9 cellular contexts compared by ENCODE assay signal in genomic region chr1:207897188-207897587, GRCh38. TPM values are rescaled to one million over a fixed set of nuclear protein-coding genes. Genes with fewer than 3 reads are reported as not detected.
A peak's percentile ranks its signal among the peaks of the same experiment; 100 is the strongest.
DNase-seq lines count a peak whose midpoint lies in the region; ATAC-seq and TF ChIP-seq lines count a peak whose summit lies in the region.
"Had no signal": no experiment of that assay in that cellular context is flagged by ENCODE, and none has a peak within 500 bp of the region (broad histone marks: within the 10 kb centered on the region; RNA-seq: fewer than 3 reads in every experiment).

No MANE protein-coding gene starts in this region.

- intact Hi-C loops in Panc1 (cut with micrococcal nuclease; ENCODE audit: unreplicated experiment), result no loop called here

- H3K9me3 ChIP-seq in Panc1 (ENCODE audit: control insufficient read depth, insufficient read depth, low read depth, low read length) (no peaks in the 10 kb centered on the region), suprapubic skin (no peaks in the 10 kb centered on the region)

- no peak overlapping the region for H3K4me3 ChIP-seq in Panc1 (ENCODE audit: low read depth in 2 of 2, low read length in 2 of 2)
- H3K4me3 ChIP-seq in fibroblast of mammary gland (ENCODE audit: control insufficient read depth, low read depth, low read length), result no peak overlapping the region
- no peak overlapping the region for H3K4me3 ChIP-seq in suprapubic skin

- no peaks in the 10 kb centered on the region for H3K36me3 ChIP-seq in Panc1 (ENCODE audit: control insufficient read depth, insufficient read depth, low read length)
- H3K36me3 ChIP-seq in suprapubic skin, result no peaks in the 10 kb centered on the region

- H3K27me3 ChIP-seq in Panc1 (ENCODE audit: control insufficient read depth, insufficient read depth, low read length), result no peaks in the 10 kb centered on the region
- no peaks in the 10 kb centered on the region for H3K27me3 ChIP-seq in suprapubic skin

- peak; percentile 12 for DNase-seq in DMS79 treated with DMSO at 0.1 percent for 48 hours (lab: John Stamatoyannopoulos, UW)
- no peak for DNase-seq in DMS79 (lab: John Stamatoyannopoulos, UW)
- no peak for DNase-seq in Panc1 (ENCODE audit: low read depth, low spot score)
- DNase-seq in fibroblast of mammary gland (ENCODE audit: low read depth), result no peak
- DNase-seq in suprapubic skin (ENCODE audit: low spot score in 2 of 2), result no peak
- DNase-seq in DMS153 (lab: John Stamatoyannopoulos, UW), result no peak

- POLR2A ChIA-PET in Panc1 (lab: Charles Lee), result no interaction called here

- no peak for TF ChIP-seq POLR2A in suprapubic skin (IDR thresholded peaks at IDR 0.05)

- 49% methylated on average over 2 of the region's 2 CpGs for WGBS in suprapubic skin

- no peaks in the 10 kb centered on the region for H3K4me1 ChIP-seq in Panc1 (ENCODE audit: control insufficient read depth, insufficient read depth, low read length)
- H3K4me1 ChIP-seq in suprapubic skin, result peaks cover 16% of the 10 kb centered on the region

- TF ChIP-seq EP300 in suprapubic skin (IDR thresholded peaks at IDR 0.05), result no peak

- no peak for ATAC-seq in Panc1
- no peak for ATAC-seq in HG03460 (IDR thresholded peaks at IDR 0.05; ENCODE audit: unreplicated experiment)
- ATAC-seq in GM21825 (IDR thresholded peaks at IDR 0.05; ENCODE audit: unreplicated experiment), result no peak

- in situ Hi-C loops in Panc1 (cut with HindIII; ENCODE audit: low pct_unique_long_range_greater_than_20kb, low sequenced_read_pairs), result no loop called here

- TF ChIP-seq CTCF in Panc1 (IDR thresholded peaks at IDR 0.05), result peak; percentile 48
- TF ChIP-seq CTCF in fibroblast of mammary gland (conservative IDR thresholded peaks at IDR 0.05; ENCODE audit: control insufficient read depth, insufficient read depth, low read depth, low read length), result peak; percentile 27
- TF ChIP-seq CTCF in suprapubic skin (IDR thresholded peaks at IDR 0.05), result peak in 1 of 2 donors; percentile 7

- CTCF ChIA-PET in Panc1 (lab: Charles Lee), result interaction anchor here (0.5 to 1.5 kb wide), 3 partner anchors 15 to 66 kb away, joined by 6 to 11 read pairs (median 9); no protein-coding TSS in a partner anchor

- H3K27ac ChIP-seq in Panc1 (ENCODE audit: low read length) (no peak overlapping the region), suprapubic skin (peak overlapping the region; percentile 14)

- no TSS peak for BruUV-seq in Panc1 (replicated peaks; lab: Mats Ljungman, UMichigan)

RNA-seq across cellular contexts. Expression of gene CD34, which starts 13.7 kb away (rescaled TPM):
- total RNA-seq in Panc1 (2021; ENCODE audit: unreplicated experiment), result 0.15 TPM
- 0.29 TPM for polyA plus RNA-seq in Panc1 (2012; ENCODE audit: insufficient read length)
- 10 to 100 TPM; 11.1 to 31.1 (median 17.1) TPM for total RNA-seq in suprapubic skin
- total RNA-seq: NCI-H460 had no signal

Comparison
In these comparisons a context has a peak if more than half of its experiments do, and no peak if none do; other contexts are left out.
1. RNA of gene CD34, which starts 13.7 kb away (total RNA-seq): 11.1 to 31.1 TPM in suprapubic skin; 0.15 TPM in Panc1 (single experiment); every median in the first group is over 10 times any median in the second.